Comparison of ENCODE assay signal across 8 cellular contexts in the genomic region with DNA sequence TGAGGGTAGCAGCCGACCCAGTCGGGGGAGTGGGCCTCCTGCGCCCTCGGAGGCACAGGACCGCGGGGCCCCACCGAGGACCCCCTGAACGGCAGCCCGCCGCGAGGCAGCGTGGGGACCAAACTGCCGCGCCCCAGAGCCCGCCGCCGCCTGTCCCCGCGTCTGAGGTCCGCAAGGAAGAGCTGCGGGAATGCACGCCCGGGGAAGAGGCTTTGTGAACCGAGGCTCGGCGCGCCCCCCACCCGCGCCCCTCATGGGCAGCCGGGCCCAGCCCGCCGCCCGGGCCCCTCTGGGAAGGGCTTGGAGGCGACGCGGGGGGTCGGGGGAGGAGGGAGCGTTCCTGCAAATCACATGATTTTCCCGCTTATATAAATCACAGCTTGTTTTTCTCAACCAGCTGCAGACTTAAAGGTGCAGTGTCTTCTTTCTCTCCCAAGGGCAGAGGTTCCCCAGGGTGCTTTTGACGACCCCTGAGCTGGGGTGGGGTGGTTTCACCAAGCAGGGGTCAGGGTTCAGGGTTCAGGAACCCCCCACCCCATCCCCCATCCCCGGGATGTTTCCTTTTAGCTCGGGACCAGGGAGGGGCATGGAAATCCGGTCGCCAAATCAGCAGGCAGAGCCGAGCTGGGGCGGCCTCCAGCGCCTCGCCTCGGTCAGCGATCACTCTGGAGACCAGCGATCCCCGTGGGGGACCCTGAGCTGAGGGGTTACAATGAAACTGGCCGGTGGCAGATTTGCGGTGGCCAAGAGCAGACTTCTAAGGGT. TPM values are rescaled to one million over a fixed set of nuclear protein-coding genes. Genes with fewer than 3 reads are reported as not detected.
DNase-seq lines count a peak whose midpoint lies in the region; ATAC-seq and TF ChIP-seq lines count a peak whose summit lies in the region.

No MANE protein-coding gene starts in this region.

- no peaks in the 10 kb centered on the region for H3K36me3 ChIP-seq in GM23338 (ENCODE audit: insufficient read depth)
- no peaks in the 10 kb centered on the region for H3K36me3 ChIP-seq in colonic mucosa

- CTCF ChIA-PET in AG04449 (lab: Yijun Ruan, JAX) = interaction anchor here (0.6 to 20.0 kb wide), 29 partner anchors 7 to 446 kb away, joined by 3 to 484 read pairs (median 5); a partner anchor contains a TSS
- CTCF ChIA-PET in RWPE1 (lab: Yijun Ruan, JAX) = interaction anchor here (0.7 to 2.7 kb wide), 6 partner anchors 31 to 114 kb away, joined by 3 to 11 read pairs (median 3); a partner anchor contains a TSS

- intact Hi-C loops in colonic mucosa (cut with DNase I) = no loop called here

- peak overlapping the region; percentile 71 to 82 for H3K9ac ChIP-seq in colonic mucosa (ENCODE audit: low read depth in 2 of 2, low read length in 2 of 2)

- H3K4me1 ChIP-seq in GM23338 (ENCODE audit: insufficient read depth) = peaks cover 23% of the 10 kb centered on the region
- peaks cover 41% of the 10 kb centered on the region for H3K4me1 ChIP-seq in colonic mucosa

- H3K79me2 ChIP-seq in GM23338 (replicated peaks; ENCODE audit: insufficient read depth) = no peaks in the 10 kb centered on the region

- ATAC-seq in GM23338 = peak; percentile 83
- ATAC-seq in GM21717 (IDR thresholded peaks at IDR 0.05; ENCODE audit: unreplicated experiment) = no peak

- no peaks in the 10 kb centered on the region for H4K20me1 ChIP-seq in GM23338 (replicated peaks; ENCODE audit: insufficient read depth)

- H3K9me3 Mint-ChIP-seq in GM23338 = no peaks in the 10 kb centered on the region

- H3K4me2 ChIP-seq in GM23338 = peak overlapping the region; percentile 91

- H3K36me3 Mint-ChIP-seq in GM23338 (ENCODE audit: low read depth) = no peaks in the 10 kb centered on the region; the same call in 2 of the 3 replicates

- TF ChIP-seq CTCF in AG04449 (IDR thresholded peaks at IDR 0.05; ENCODE audit: insufficient read depth, low read length, missing control alignments) (peak; percentile 51), GM23338 (conservative IDR thresholded peaks at IDR 0.05; ENCODE audit: low read depth in 2 of 2) (peak; percentile 19 to 64; a peak in 3 of 4 replicates), RWPE1 (conservative IDR thresholded peaks at IDR 0.05; ENCODE audit: low read depth) (peak; percentile 56), colonic mucosa (IDR thresholded peaks at IDR 0.05) (no peak)

- peak overlapping the region; percentile 82 for H3K4me3 Mint-ChIP-seq in GM23338

- H2AFZ ChIP-seq in GM23338 = peak overlapping the region; percentile 100

- H3K27me3 ChIP-seq in GM23338 (ENCODE audit: insufficient read depth) (peaks cover 21% of the 10 kb centered on the region; the same call in 1 of the 2 replicates), colonic mucosa (no peaks in the 10 kb centered on the region)

- peaks cover 29% of the 10 kb centered on the region for H3K27me3 Mint-ChIP-seq in GM23338 (ENCODE audit: insufficient read depth, low read depth, poor library complexity)

- no peaks in the 10 kb centered on the region for H3K9me3 ChIP-seq in colonic mucosa

- H3K4me3 ChIP-seq in AG04449 (ENCODE audit: low read depth, low read length) = peak overlapping the region; percentile 44
- H3K4me3 ChIP-seq in GM23338 = peak overlapping the region; percentile 65
- H3K4me3 ChIP-seq in colonic mucosa = peak overlapping the region; percentile 63
- peak overlapping the region; percentile 36 to 58 (median 49) for H3K4me3 ChIP-seq in skin epidermis

- no peak overlapping the region for H3K27ac ChIP-seq in GM23338 (ENCODE audit: low read depth)
- H3K27ac ChIP-seq in RWPE1 = peak overlapping the region; percentile 93
- peak overlapping the region; percentile 92 for H3K27ac ChIP-seq in colonic mucosa
- H3K27ac ChIP-seq in skin epidermis = peak overlapping the region; percentile 88 to 100 (median 98)

- H3K27ac Mint-ChIP-seq in GM23338 = peak overlapping the region; percentile 81; the same call in 1 of the 2 replicates

- DNase-seq in AG04449 (ENCODE audit: low read depth, low spot score) (no peak), GM23338 (ENCODE audit: low spot score) (peak; percentile 78), RWPE1 (ENCODE audit: low spot score) (peak; percentile 26), colonic mucosa (peak; percentile 83), kidney tubule cell (ENCODE audit: low spot score) (peak; percentile 53)
- no peak for DNase-seq in activated CD4-positive, CD25-positive, alpha-beta regulatory T cell (lab: John Stamatoyannopoulos, UW)

- POLR2A ChIA-PET in AG04449 (lab: Yijun Ruan, JAX) (interaction anchor here (0.6 to 4.5 kb wide), 11 partner anchors 8 to 78 kb away, joined by 3 to 82 read pairs (median 4); a partner anchor contains a TSS), RWPE1 (lab: Yijun Ruan, JAX; ENCODE audit: low non-redundant PET) (interaction anchor here (0.9 to 1.5 kb wide), 2 partner anchors 32 to 61 kb away, joined by 3 to 6 read pairs; no protein-coding TSS in a partner anchor)

- peaks cover 42% of the 10 kb centered on the region for H3K4me1 Mint-ChIP-seq in GM23338

- no peaks in the 10 kb centered on the region for H3K9me2 ChIP-seq in GM23338 (ENCODE audit: insufficient read depth)

- H3F3A ChIP-seq in GM23338 (replicated peaks; ENCODE audit: low read depth) = 0 out of 2 replicates have a peak, but pooled peaks cover 6% of the 10 kb centered on the region

TF ChIP-seq in GM23338, 12 proteins besides CTCF, POLR2A, EP300 and RAD21:
- TF ChIP-seq STAT1 (IDR thresholded peaks at IDR 0.05; ENCODE audit: unreplicated experiment) = no peak
- no peak for TF ChIP-seq EZH2phosphoT487 (IDR thresholded peaks at IDR 0.05; ENCODE audit: unreplicated experiment)
- peak; percentile 60 for TF ChIP-seq POLR2AphosphoS5 (IDR thresholded peaks at IDR 0.05; ENCODE audit: low read depth)
- TF ChIP-seq EZH2 (IDR thresholded peaks at IDR 0.05; ENCODE audit: low read depth, unreplicated experiment) = no peak

RNA-seq across cellular contexts. Expression of a gene that starts 44.7 kb away (rescaled TPM):
- total RNA-seq in GM23338 (2014; rRNA removed; shearing (Covaris generic)) = 14.7 and 22.4 TPM in 2 replicates
- 21.0 and 22.1 TPM in 2 replicates for polyA plus RNA-seq in GM23338 (2016; fragmentation: Nextera tagmentation; extraction: Ambion mirVana)
- 10 to 100 TPM; 13.1 to 14.9 TPM for total RNA-seq in colonic mucosa

RNA-seq across cellular contexts. Expression of a gene that starts 50.1 kb away (rescaled TPM):
- 66.3 and 81.9 TPM in 2 replicates for total RNA-seq in GM23338 (2014; rRNA removed; shearing (Covaris generic))
- 20.8 and 22.8 TPM in 2 replicates for polyA plus RNA-seq in GM23338 (2016; fragmentation: Nextera tagmentation; extraction: Ambion mirVana)
- 100 to 1,000 TPM; 131 to 200 TPM for total RNA-seq in colonic mucosa

Comparison
In these comparisons a context has a peak if more than half of its experiments do, and no peak if none do; other contexts are left out.
1. DNase-seq: peak in GM23338 (single experiment), RWPE1 (single experiment), colonic mucosa (single experiment) and kidney tubule cell (single experiment); none in AG04449 (single experiment) and activated CD4-positive, CD25-positive, alpha-beta regulatory T cell (0 of 4).
2. Peak in every context shown above with its lines, with median percentiles within 50 percentile points of each other: H3K4me3 ChIP-seq.